In the genomic region with DNA sequence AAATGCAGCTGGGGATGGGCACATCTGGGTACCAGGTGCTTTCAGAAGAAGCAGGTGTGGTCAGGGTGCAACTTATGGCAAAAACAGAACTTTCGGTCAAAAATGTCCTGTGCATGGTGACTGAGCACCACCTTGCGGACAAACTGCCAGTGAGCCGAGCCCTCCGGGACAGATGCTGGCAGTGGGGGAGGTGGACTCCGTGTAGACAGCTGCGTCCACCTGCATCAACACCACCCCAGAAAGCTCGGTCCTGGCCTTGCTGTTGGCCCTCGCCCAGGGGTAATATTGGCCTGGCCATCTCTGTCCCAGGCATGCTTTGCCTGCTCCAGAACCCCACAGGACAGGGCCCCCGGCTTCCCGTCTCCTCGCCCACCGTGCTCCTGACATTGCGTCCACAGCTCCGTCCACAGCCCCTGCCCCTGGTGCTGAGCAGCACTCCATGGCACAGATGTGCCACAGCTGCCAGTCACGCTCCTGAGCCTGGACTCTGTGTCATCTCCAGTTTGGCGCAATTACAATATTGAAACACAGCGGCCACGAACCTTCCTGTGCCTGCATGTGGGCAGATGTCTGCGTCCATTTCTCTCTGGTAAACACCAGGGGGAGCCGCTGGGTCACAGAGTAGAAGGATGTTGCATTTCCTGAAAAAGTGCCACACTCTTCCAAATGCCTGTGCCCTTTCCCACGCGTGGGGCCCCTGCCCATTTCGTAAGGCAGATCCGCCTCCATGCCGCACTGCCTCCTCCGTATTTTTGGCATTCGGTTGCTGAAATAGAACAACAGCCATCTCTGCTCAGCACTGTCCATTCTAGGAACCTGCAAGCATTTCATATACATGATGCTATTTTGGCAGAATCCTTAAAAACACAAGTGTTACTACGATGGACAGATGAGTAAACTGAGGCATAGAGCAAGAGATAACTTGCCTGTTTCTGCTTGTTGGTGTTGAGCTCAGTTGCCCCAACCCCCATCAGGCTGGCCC, we compare ENCODE assay signal across 8 cellular contexts. TPM values are rescaled to one million over a fixed set of nuclear protein-coding genes. Genes with fewer than 3 reads are reported as not detected.
DNase-seq lines count a peak whose midpoint lies in the region; ATAC-seq and TF ChIP-seq lines count a peak whose summit lies in the region.

No MANE protein-coding gene starts in this region.

- H3K4me1 Mint-ChIP-seq in H9 = peaks cover 5 to 7% of the 10 kb centered on the region in 2 experiments

- no CpG with 5 or more reads among the region's 28 CpGs for WGBS in H9 (ENCODE audit: extremely low coverage, insufficient read length, low lambda C conversion rate)
- 16 to 25% (median 19%) methylated on average over 21 to 28 of the region's 28 CpGs for WGBS in adrenal gland, 4 donors

- no peaks in the 10 kb centered on the region for H3K23me2 ChIP-seq in H9 (ENCODE audit: insufficient read length, low read depth, low read length, poor library complexity, severe bottlenecking)

- peaks cover 13% of the 10 kb centered on the region for H3K27me3 Mint-ChIP-seq in H9 (ENCODE audit: low read depth)

- no peak overlapping the region for H2BK12ac ChIP-seq in H9 (ENCODE audit: insufficient read length, low read depth, low read length)

- no peaks in the 10 kb centered on the region for H4K20me1 ChIP-seq in H9 (ENCODE audit: control insufficient read depth, insufficient read depth, insufficient read length)

- TF ChIP-seq CTCF in H9 (conservative IDR thresholded peaks at IDR 0.05) (peak; percentile 64), NB4 (IDR thresholded peaks at IDR 0.05; ENCODE audit: low read depth, low read length) (peak; percentile 89), adrenal gland (IDR thresholded peaks at IDR 0.05) (peak; percentile 47 to 77 (median 62))

- no peak overlapping the region for H3K18ac ChIP-seq in H9 (ENCODE audit: insufficient read length, low read depth, low read length)

- H3K4me2 ChIP-seq in H9 (ENCODE audit: insufficient read depth, insufficient read length, low read length) = peak overlapping the region; percentile 27

- DNase-seq in DMS79 (lab: John Stamatoyannopoulos, UW) (peak; percentile 45), H9 (peak; percentile 70), NB4 (ENCODE audit: low read depth) (peak; percentile 82), SW480 (ENCODE audit: low spot score) (peak; percentile 87), adrenal gland (peak; percentile 63 to 86 (median 83)), left ventricle myocardium superior (peak; percentile 71)

- no peak overlapping the region for H2BK120ac ChIP-seq in H9 (ENCODE audit: low read depth, low read length, poor library complexity, severe bottlenecking)

- H2AK5ac ChIP-seq in H9 (ENCODE audit: insufficient read length, low read length) = no peak overlapping the region

- H3K9me3 ChIP-seq in H9 (ENCODE audit: control insufficient read depth, low read depth, low read length) (no peaks in the 10 kb centered on the region), adrenal gland (replicated peaks in 1 of 3) (no peaks in the 10 kb centered on the region)

- H3K9ac ChIP-seq in H9 (ENCODE audit: extremely low read depth, insufficient read length, low read length) = no peak overlapping the region
- H3K9ac ChIP-seq in rectal smooth muscle tissue (ENCODE audit: low read length) = no peak overlapping the region

- H3K4me3 Mint-ChIP-seq in H9 = peak overlapping the region; percentile 59 to 80

- H3K36me3 ChIP-seq in adrenal gland (replicated peaks in 1 of 2) (no peaks in the 10 kb centered on the region), rectal smooth muscle tissue (ENCODE audit: control insufficient read depth, insufficient read depth, low read length) (no peaks in the 10 kb centered on the region)

- no peak overlapping the region for H3K4ac ChIP-seq in H9 (ENCODE audit: low read depth, low read length)

- no peaks in the 10 kb centered on the region; a peak in 1 of 5 replicates for H3K9me3 Mint-ChIP-seq in H9

- H3K27ac Mint-ChIP-seq in H9 = no peak overlapping the region

- H3K4me3 ChIP-seq in NB4 (ENCODE audit: low read depth, low read length) (no peak overlapping the region), adrenal gland (no peak overlapping the region), rectal smooth muscle tissue (ENCODE audit: low read length) (peak overlapping the region; percentile 40)

- H3K56ac ChIP-seq in H9 (ENCODE audit: insufficient read length, low read depth, low read length) = no peak overlapping the region

- no peaks in the 10 kb centered on the region; a peak in 1 of 7 replicates for H3K36me3 Mint-ChIP-seq in H9 (ENCODE audit: insufficient read depth in 1 of 3, low read depth in 3 of 3)

- no peak overlapping the region for H2BK15ac ChIP-seq in H9 (ENCODE audit: low read depth, low read length)

- TF ChIP-seq POLR2A in NB4 (IDR thresholded peaks at IDR 0.05; ENCODE audit: extremely low read depth, insufficient read length) (no peak), adrenal gland (IDR thresholded peaks at IDR 0.05) (no peak)

- H4K91ac ChIP-seq in H9 (ENCODE audit: insufficient read length, low read depth, low read length) = no peak overlapping the region

- H4K5ac ChIP-seq in H9 (ENCODE audit: insufficient read length, low read depth, low read length) = no peak overlapping the region

- H2BK20ac ChIP-seq in H9 (ENCODE audit: low read depth, low read length, poor library complexity, severe bottlenecking) = no peak overlapping the region

- H2AFZ ChIP-seq in H9 (ENCODE audit: low read length) = no peak overlapping the region

- H3K79me1 ChIP-seq in H9 (ENCODE audit: insufficient read depth, low read depth, low read length, poor library complexity, severe bottlenecking) = no peaks in the 10 kb centered on the region

- no peak overlapping the region for H3K23ac ChIP-seq in H9 (ENCODE audit: insufficient read length, low read depth, low read length)

- H3K27ac ChIP-seq in H9 (ENCODE audit: insufficient read length, low read depth, low read length) (no peak overlapping the region), adrenal gland (no peak overlapping the region), rectal smooth muscle tissue (ENCODE audit: low read depth, low read length) (no peak overlapping the region)

- no peak overlapping the region for H3K14ac ChIP-seq in H9 (ENCODE audit: insufficient read depth, low read length)

- intact Hi-C loops in adrenal gland (cut with DNase I) (loop anchor here in 1 of 2 donors (5.0 kb wide), 2 partner anchors 246 to 474 kb away; no protein-coding TSS in a partner anchor), left ventricle myocardium superior (cut with micrococcal nuclease) (no loop called here)

- H3K4me1 ChIP-seq in H9 (ENCODE audit: insufficient read depth, low read length) (no peaks in the 10 kb centered on the region), adrenal gland (replicated peaks in 1 of 2) (peaks cover 0 to 4% of the 10 kb centered on the region in 2 donors), rectal smooth muscle tissue (ENCODE audit: control insufficient read depth, insufficient read depth, low read length) (no peaks in the 10 kb centered on the region)

- no peak overlapping the region for H3T11ph ChIP-seq in H9 (ENCODE audit: low read length)

- no peaks in the 10 kb centered on the region for H3K79me2 ChIP-seq in H9 (ENCODE audit: insufficient read depth, low read length)

- H3K27me3 ChIP-seq in H9 (ENCODE audit: insufficient read depth, low read length) (no peaks in the 10 kb centered on the region), adrenal gland (no peaks in the 10 kb centered on the region), rectal smooth muscle tissue (ENCODE audit: control insufficient read depth, insufficient read depth, low read length) (peaks cover 5% of the 10 kb centered on the region)

- H2BK5ac ChIP-seq in H9 (ENCODE audit: insufficient read length, low read length) = no peak overlapping the region

- H4K8ac ChIP-seq in H9 (replicated peaks; ENCODE audit: insufficient read length, low read depth, low read length) = no peak overlapping the region

- ATAC-seq in left ventricle myocardium superior = peak; percentile 83
- no peak for ATAC-seq in HG03469 (IDR thresholded peaks at IDR 0.05; ENCODE audit: unreplicated experiment)

RNA-seq across cellular contexts. Expression of gene SLC6A19, which starts 33.4 kb away (rescaled TPM):
- total RNA-seq in H9 (2021) (not detected in 2 replicates), adrenal gland (not detected), left ventricle myocardium superior (not detected)
- polyA plus RNA-seq in adrenal gland = not detected

RNA-seq across cellular contexts. Expression of gene SLC12A7, which starts 56.2 kb away (rescaled TPM):
- 30.8 and 30.9 TPM in 2 replicates for total RNA-seq in H9 (2021)
- 10 to 100 TPM; 15.8 to 52.6 (median 30.2) TPM for total RNA-seq in adrenal gland
- 10 to 100 TPM in 2 of 3 donors, 1 to 10 TPM in 1; 5.5 to 25.8 (median 18.6) TPM for polyA plus RNA-seq in adrenal gland
- 230 TPM for total RNA-seq in left ventricle myocardium superior

RNA-seq across cellular contexts. Expression of gene SLC6A18, which starts 57.2 kb away (rescaled TPM):
- not detected in 2 replicates for total RNA-seq in H9 (2021)
- not detected for total RNA-seq in adrenal gland
- not detected for polyA plus RNA-seq in adrenal gland
- not detected for total RNA-seq in left ventricle myocardium superior
